Comparison of ENCODE assay signal across 14 cellular contexts in genomic region chr10:110833234-110833940, GRCh38. TPM values are rescaled to one million over a fixed set of nuclear protein-coding genes. Genes with fewer than 3 reads are reported as not detected.
A peak's percentile ranks its signal among the peaks of the same experiment; 100 is the strongest.
DNase-seq lines count a peak whose midpoint lies in the region; ATAC-seq and TF ChIP-seq lines count a peak whose summit lies in the region.
"Had no signal": no experiment of that assay in that cellular context is flagged by ENCODE, and none has a peak within 500 bp of the region (broad histone marks: within the 10 kb centered on the region; RNA-seq: fewer than 3 reads in every experiment).

No MANE protein-coding gene starts in this region.

- peak overlapping the region in 10 of 12 donors; percentile 35 to 83 (median 71) for H3K27ac ChIP-seq in heart left ventricle
- H3K27ac ChIP-seq in uterus, result peak overlapping the region; percentile 84 to 91

- intact Hi-C loops in heart left ventricle (cut with DNase I) (loop anchor here in 1 of 10 donors (5.0 kb wide), 1 partner anchor 39 kb away; the partner anchor contains the start of gene PDCD4), cardiac septum (cut with DNase I) (no loop called here), uterus (cut with DNase I; ENCODE audit: low total_unique reads) (no loop called here)

- no peaks in the 10 kb centered on the region for H3K27me3 Mint-ChIP-seq in activated naive CD8-positive, alpha-beta T cell treated with anti-CD3 and anti-CD28 coated beads, Interleukin-2, amount 50 U/mL, for 24 hours
- H3K27me3 Mint-ChIP-seq in nephron (ENCODE audit: low read depth), result peaks cover 4% of the 10 kb centered on the region

- H3K4me3 ChIP-seq in heart left ventricle (no peak overlapping the region), uterus (no peak overlapping the region)
- H3K4me3 ChIP-seq: coronary artery, upper lobe of left lung had no signal

- no peak for DNase-seq in heart left ventricle
- DNase-seq in cardiac septum (ENCODE audit: low spot score), result no peak
- DNase-seq in activated naive CD8-positive, alpha-beta T cell treated with anti-CD3 and anti-CD28 coated beads, Interleukin-2, amount 50 U/mL, for 24 hours, result no peak
- no peak for DNase-seq in uterus
- DNase-seq in OCI-M1 (lab: John Stamatoyannopoulos, UW), result no peak
- DNase-seq in LoVo (ENCODE audit: low spot score), result no peak
- DNase-seq: amygdala, DND-41, NCI-H187 treated with DMSO at 0.1 percent for 48 hours, occipital lobe had no signal

- H3K4me1 Mint-ChIP-seq in activated naive CD8-positive, alpha-beta T cell treated with anti-CD3 and anti-CD28 coated beads, Interleukin-2, amount 50 U/mL, for 24 hours, result peaks cover 39% of the 10 kb centered on the region
- H3K4me1 Mint-ChIP-seq in nephron, result peaks cover 50% of the 10 kb centered on the region

- H3K36me3 ChIP-seq in heart left ventricle (peaks cover 0 to 73% (median 7%) of the 10 kb centered on the region in 9 donors), uterus (no peaks in the 10 kb centered on the region)
- H3K36me3 ChIP-seq: upper lobe of left lung had no signal

- H3K4me3 Mint-ChIP-seq in activated naive CD8-positive, alpha-beta T cell treated with anti-CD3 and anti-CD28 coated beads, Interleukin-2, amount 50 U/mL, for 24 hours, result no peak overlapping the region
- no peak overlapping the region for H3K4me3 Mint-ChIP-seq in nephron

- no peaks in the 10 kb centered on the region for H3K27me3 ChIP-seq in heart left ventricle
- H3K27me3 ChIP-seq in uterus, result no peaks in the 10 kb centered on the region
- H3K27me3 ChIP-seq: upper lobe of left lung had no signal

- H3K9me3 ChIP-seq in heart left ventricle, result no peaks in the 10 kb centered on the region
- H3K9me3 ChIP-seq in uterus, result no peaks in the 10 kb centered on the region
- H3K9me3 ChIP-seq: upper lobe of left lung had no signal

- H3K9me3 Mint-ChIP-seq in activated naive CD8-positive, alpha-beta T cell treated with anti-CD3 and anti-CD28 coated beads, Interleukin-2, amount 50 U/mL, for 24 hours, result no peaks in the 10 kb centered on the region
- no peaks in the 10 kb centered on the region for H3K9me3 Mint-ChIP-seq in nephron

- peak overlapping the region; percentile 11 for H3K27ac Mint-ChIP-seq in activated naive CD8-positive, alpha-beta T cell treated with anti-CD3 and anti-CD28 coated beads, Interleukin-2, amount 50 U/mL, for 24 hours
- H3K27ac Mint-ChIP-seq in nephron, result peak overlapping the region; percentile 64 to 97 (median 90)

- H3K4me1 ChIP-seq in heart left ventricle, result peaks cover 0 to 79% (median 40%) of the 10 kb centered on the region in 12 donors
- H3K4me1 ChIP-seq in uterus, result peaks cover 11 to 22% of the 10 kb centered on the region in 2 donors

- TF ChIP-seq POLR2A in heart left ventricle (IDR thresholded peaks at IDR 0.05), result no peak
- TF ChIP-seq POLR2A in uterus (IDR thresholded peaks at IDR 0.05), result no peak

- H3K36me3 Mint-ChIP-seq in activated naive CD8-positive, alpha-beta T cell treated with anti-CD3 and anti-CD28 coated beads, Interleukin-2, amount 50 U/mL, for 24 hours (ENCODE audit: low read depth), result no peaks in the 10 kb centered on the region
- H3K36me3 Mint-ChIP-seq in nephron (ENCODE audit: low read depth), result no peaks in the 10 kb centered on the region

- peak in 2 of 4 donors; percentile 4 to 11 for ATAC-seq in heart left ventricle
- no peak for ATAC-seq in activated naive CD8-positive, alpha-beta T cell treated with anti-CD3 and anti-CD28 coated beads, Interleukin-2, amount 50 U/mL, for 24 hours
- no peak for ATAC-seq in HG03432 (IDR thresholded peaks at IDR 0.05; ENCODE audit: unreplicated experiment)

- WGBS in heart left ventricle, 4 donors, result 69 to 80% (median 74%) methylated on average over 13 of the region's 13 CpGs

- TF ChIP-seq CTCF in heart left ventricle (IDR thresholded peaks at IDR 0.05), result no peak
- TF ChIP-seq CTCF in nephron (IDR thresholded peaks at IDR 0.05; ENCODE audit: unreplicated experiment in 3 of 3), result no peak
- TF ChIP-seq CTCF in uterus (IDR thresholded peaks at IDR 0.05), result no peak

RNA-seq across cellular contexts. Expression of gene PDCD4, which starts 38.3 kb away (rescaled TPM):
- total RNA-seq in heart left ventricle (10 to 100 TPM; 21.7 to 73.2 (median 44.1) TPM), cardiac septum (42.0 TPM), uterus (100 to 1,000 TPM in 3 of 4 donors, 10 to 100 TPM in 1; 17.4 to 157 (median 138) TPM)
- polyA plus RNA-seq in heart left ventricle, result 10 to 100 TPM; 18.2 to 30.1 TPM
